ENCODE assay signal across 8 cellular contexts in genomic region chr7:101714097-101714496, GRCh38.
"Had no signal": no experiment of that assay in that cellular context is flagged by ENCODE, and none has a peak within 500 bp of the region (broad histone marks: within the 10 kb centered on the region; RNA-seq: fewer than 3 reads in every experiment).

No MANE protein-coding gene starts in this region.

- DNase-seq: GM23248, GOT3, H9, HCEC 1CT, KG1 had no signal

- H3K4me3 Mint-ChIP-seq: H9, IgD-negative memory B cell had no signal

- H3K4me1 Mint-ChIP-seq: IgD-negative memory B cell had no signal

- H3K9ac ChIP-seq: GM23248 had no signal

- FAIRE-seq: H54, HTR-8/SVneo had no signal

- H3K27ac ChIP-seq: GM23248 had no signal

- H3K4me3 ChIP-seq: GM23248 had no signal

- H3K27ac Mint-ChIP-seq: H9 had no signal

- H2AFZ ChIP-seq: GM23248 had no signal

- H3K9me3 Mint-ChIP-seq: H9 had no signal
